ENCODE assay signal across 20 cellular contexts in genomic region chr1:236307437-236307836, GRCh38. TPM values are rescaled to one million over a fixed set of nuclear protein-coding genes. Genes with fewer than 3 reads are reported as not detected.
DNase-seq lines count a peak whose midpoint lies in the region; ATAC-seq, FAIRE-seq and TF ChIP-seq lines count a peak whose summit lies in the region.
"Had no signal": no experiment of that assay in that cellular context is flagged by ENCODE, and none has a peak within 500 bp of the region (broad histone marks: within the 10 kb centered on the region; RNA-seq: fewer than 3 reads in every experiment).

No MANE protein-coding gene starts in this region.

- H3K27ac ChIP-seq in A549 (no peak overlapping the region), right cardiac atrium (ENCODE audit: low read length) (no peak overlapping the region)
- H3K27ac ChIP-seq: BLaER1, SK-N-MC had no signal

- no peaks in the 10 kb centered on the region for H3K9me3 Mint-ChIP-seq in activated naive CD8-positive, alpha-beta T cell treated with anti-CD3 and anti-CD28 coated beads, Interleukin-2, amount 50 U/mL, for 24 hours
- H3K9me3 Mint-ChIP-seq: CD8-positive, alpha-beta memory T cell had no signal

- H3K27me3 ChIP-seq in right cardiac atrium (ENCODE audit: control insufficient read depth, insufficient read depth), result no peaks in the 10 kb centered on the region
- H3K27me3 ChIP-seq: BLaER1 had no signal

- no peak for TF ChIP-seq POLR2A in A549 (IDR thresholded peaks at IDR 0.05; ENCODE audit: low read length)

- TF ChIP-seq EP300 in A549 (IDR thresholded peaks at IDR 0.05), result no peak

- H3K9me3 ChIP-seq in A549, result no peaks in the 10 kb centered on the region
- no peaks in the 10 kb centered on the region for H3K9me3 ChIP-seq in right cardiac atrium (ENCODE audit: control insufficient read depth, low read length)
- H3K9me3 ChIP-seq: BLaER1 had no signal

- H3K4me3 ChIP-seq in A549, result no peak overlapping the region
- no peak overlapping the region for H3K4me3 ChIP-seq in astrocyte of the cerebellum (ENCODE audit: low read depth, low read length)
- no peak overlapping the region for H3K4me3 ChIP-seq in right cardiac atrium (ENCODE audit: low read length)
- H3K4me3 ChIP-seq: BLaER1, SK-N-MC had no signal

- H3K27me3 Mint-ChIP-seq in activated naive CD8-positive, alpha-beta T cell treated with anti-CD3 and anti-CD28 coated beads, Interleukin-2, amount 50 U/mL, for 24 hours, result no peaks in the 10 kb centered on the region

- H3K4me3 Mint-ChIP-seq in activated naive CD8-positive, alpha-beta T cell treated with anti-CD3 and anti-CD28 coated beads, Interleukin-2, amount 50 U/mL, for 24 hours, result no peak overlapping the region
- H3K4me3 Mint-ChIP-seq: CD8-positive, alpha-beta memory T cell had no signal

- intact Hi-C loops in right cardiac atrium (cut with DNase I), result no loop called here

- 70% methylated on average over 6 of the region's 6 CpGs for WGBS in A549 (ENCODE audit: missing lambda C conversion rate)
- WGBS in right cardiac atrium, result 76% methylated on average over 6 of the region's 6 CpGs

- no peak for ATAC-seq in A549
- ATAC-seq in right cardiac atrium, result no peak
- ATAC-seq in GM21526 (IDR thresholded peaks at IDR 0.05; ENCODE audit: low FRiP score, unreplicated experiment), result no peak
- no peak for ATAC-seq in activated naive CD8-positive, alpha-beta T cell treated with anti-CD3 and anti-CD28 coated beads, Interleukin-2, amount 50 U/mL, for 24 hours
- ATAC-seq in GM19324 (IDR thresholded peaks at IDR 0.05; ENCODE audit: low FRiP score, unreplicated experiment), result no peak
- ATAC-seq: HCT116, Right ventricle myocardium inferior had no signal

- POLR2A ChIA-PET in A549 (lab: Yijun Ruan, JAX), result no interaction called here

- H3K4me2 ChIP-seq in A549, result no peak overlapping the region
- H3K4me2 ChIP-seq: BLaER1 had no signal

- DNase-seq in A549 (ENCODE audit: low read depth in 1 of 2, low spot score in 1 of 2) (no peak), DMS79 (lab: John Stamatoyannopoulos, UW) (peak; percentile 10), astrocyte of the cerebellum (ENCODE audit: low read depth) (no peak), kidney tubule cell (ENCODE audit: low spot score) (peak; percentile 15), right cardiac atrium (no peak)
- DNase-seq in activated naive CD8-positive, alpha-beta T cell treated with anti-CD3 and anti-CD28 coated beads, Interleukin-2, amount 50 U/mL, for 24 hours, result no peak
- DNase-seq: CD8-positive, alpha-beta memory T cell; DMS 273 treated with DMSO at 0.1 percent for 48 hours; IMR-90; MV-4-11; NCI-H2227 treated with DMSO at 0.1 percent for 48 hours; NCI-H524 treated with DMSO at 0.1 percent for 48 hours; T-helper 1 cell had no signal

- H3K27ac Mint-ChIP-seq in activated naive CD8-positive, alpha-beta T cell treated with anti-CD3 and anti-CD28 coated beads, Interleukin-2, amount 50 U/mL, for 24 hours, result no peak overlapping the region
- H3K27ac Mint-ChIP-seq: CD8-positive, alpha-beta memory T cell had no signal

- CTCF ChIA-PET in A549 (lab: Yijun Ruan, JAX), result no interaction called here

- FAIRE-seq in A549 (lab: Jason Lieb, UNC), result peak; percentile 28

- in situ Hi-C loops in astrocyte of the cerebellum (cut with HindIII; ENCODE audit: low sequenced_read_pairs), result no loop called here

- no peak for TF ChIP-seq RAD21 in A549 (conservative IDR thresholded peaks at IDR 0.05 in 1 of 2, IDR thresholded peaks at IDR 0.05 in 1 of 2)

- TF ChIP-seq CTCF in A549 (IDR thresholded peaks at IDR 0.05) (no peak), astrocyte of the cerebellum (IDR thresholded peaks at IDR 0.05; ENCODE audit: low read depth, low read length, missing control alignments) (peak; percentile 6)

- H3K4me1 Mint-ChIP-seq in activated naive CD8-positive, alpha-beta T cell treated with anti-CD3 and anti-CD28 coated beads, Interleukin-2, amount 50 U/mL, for 24 hours, result peaks cover 3% of the 10 kb centered on the region
- H3K4me1 Mint-ChIP-seq: CD8-positive, alpha-beta memory T cell had no signal

- H3K4me1 ChIP-seq in A549 (no peaks in the 10 kb centered on the region), right cardiac atrium (ENCODE audit: control insufficient read depth, insufficient read depth, low read length) (no peaks in the 10 kb centered on the region)
- H3K4me1 ChIP-seq: BLaER1 had no signal

- no peaks in the 10 kb centered on the region for H3K36me3 Mint-ChIP-seq in activated naive CD8-positive, alpha-beta T cell treated with anti-CD3 and anti-CD28 coated beads, Interleukin-2, amount 50 U/mL, for 24 hours (ENCODE audit: low read depth)
- H3K36me3 Mint-ChIP-seq: CD8-positive, alpha-beta memory T cell had no signal

TF ChIP-seq in A549, 52 proteins besides CTCF, POLR2A, EP300 and RAD21:
- TF ChIP-seq PHF8 (IDR thresholded peaks at IDR 0.05; ENCODE audit: borderline replicate concordance, low read depth), result no peak
- no peak for TF ChIP-seq HDAC2 (IDR thresholded peaks at IDR 0.05)
- no peak for TF ChIP-seq MAZ (IDR thresholded peaks at IDR 0.05; ENCODE audit: borderline replicate concordance, low read depth, low read length)
TF ChIP-seq in A549: peak in this region for 0.

RNA-seq across cellular contexts. Expression of gene ERO1B, which starts 25.7 kb away (rescaled TPM):
- 7.7 and 9.8 TPM in 2 replicates for polyA plus RNA-seq in A549 (2011; rRNA removed)
- 0.75 and 1.0 TPM in 2 replicates for polyA plus RNA-seq in A549 (2012; cell fraction: cytosol; rRNA removed)
- 0.94 and 1.6 TPM in 2 replicates for polyA plus RNA-seq in A549 (2012; cell fraction: nucleus; rRNA removed)
- polyA plus RNA-seq in A549 (2017; fragmentation: RNase III; extraction: RNeasy Plus Mini Kit Qiagen cat#74134 plus additional on column Dnase treatment), result 2.7 to 3.2 TPM (median 3.2 TPM) in 3 replicates
- 1.5 and 1.7 TPM in 2 replicates for polyA minus RNA-seq in A549 (2011; rRNA and poly(A)+ RNA removed)
- total RNA-seq in right cardiac atrium, result 1 to 10 TPM; 4.4 to 6.3 (median 5.1) TPM
- polyA plus RNA-seq in right cardiac atrium, result 3.2 TPM
- total RNA-seq: HT-29 had no signal

Comparison
In these comparisons a context has a peak if more than half of its experiments do, and no peak if none do; other contexts are left out.
1. DNase-seq: peak in DMS79 (single experiment) and kidney tubule cell (single experiment); none in A549 (0 of 2), astrocyte of the cerebellum (single experiment), right cardiac atrium (0 of 3) and activated naive CD8-positive, alpha-beta T cell treated with anti-CD3 and anti-CD28 coated beads, Interleukin-2, amount 50 U/mL, for 24 hours (single experiment).